Comparison of ENCODE assay signal across 23 cellular contexts in the genomic region with DNA sequence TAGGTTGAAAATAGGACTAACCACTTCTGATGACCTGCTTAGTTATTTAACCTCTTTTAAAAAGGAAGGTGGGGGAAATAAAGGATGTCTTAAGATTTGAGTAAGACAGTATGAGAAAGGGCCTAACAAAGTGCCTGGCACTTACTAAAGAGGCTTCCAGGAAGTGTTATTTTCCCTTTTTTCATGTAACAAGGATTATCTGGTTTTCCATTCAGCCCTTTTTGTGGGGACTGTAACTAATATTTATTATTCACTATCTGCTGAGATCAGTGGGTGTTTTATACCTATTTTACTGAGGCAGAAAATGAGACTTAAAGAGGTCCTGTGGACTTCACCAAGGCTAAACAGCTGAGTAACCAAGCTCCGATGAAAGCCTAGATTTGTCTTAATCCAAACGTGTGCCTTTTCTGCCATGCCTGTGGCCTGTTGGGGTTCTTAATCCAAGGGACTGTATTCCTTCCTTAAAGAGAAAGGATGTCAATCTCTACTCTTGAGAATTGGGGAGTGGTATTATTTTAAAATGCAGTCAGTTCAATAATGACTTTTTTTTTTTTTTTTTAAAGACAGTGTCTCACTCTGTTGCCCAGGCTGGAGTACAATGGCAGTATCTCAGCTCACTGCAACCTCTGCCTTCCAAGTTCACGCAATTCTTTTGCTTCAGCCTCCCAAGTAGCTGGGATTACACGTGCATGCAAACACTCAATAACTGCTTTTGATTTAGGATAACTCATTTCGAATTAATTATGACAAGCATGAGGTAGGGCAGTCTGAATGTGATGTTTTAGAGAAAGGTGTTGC. TPM values are rescaled to one million over a fixed set of nuclear protein-coding genes. Genes with fewer than 3 reads are reported as not detected.
DNase-seq lines count a peak whose midpoint lies in the region; ATAC-seq and TF ChIP-seq lines count a peak whose summit lies in the region.
"Had no signal": no experiment of that assay in that cellular context is flagged by ENCODE, and none has a peak within 500 bp of the region (broad histone marks: within the 10 kb centered on the region; RNA-seq: fewer than 3 reads in every experiment).

No MANE protein-coding gene starts in this region.

- H3F3A ChIP-seq in PC-9 (ENCODE audit: insufficient read depth, low read depth), result no peaks in the 10 kb centered on the region

- H3K9me2 ChIP-seq in PC-9 (ENCODE audit: insufficient read depth), result no peaks in the 10 kb centered on the region

- peaks cover 7% of the 10 kb centered on the region for H3K36me3 Mint-ChIP-seq in activated CD8-positive, alpha-beta T cell treated with anti-CD3 and anti-CD28 coated beads for 36 hours (ENCODE audit: low read depth)
- no peaks in the 10 kb centered on the region for H3K36me3 Mint-ChIP-seq in activated CD8-positive, alpha-beta T cell treated with anti-CD3 and anti-CD28 coated beads, Interleukin-2, amount 10 ng/mL, durations not matched to agents 7 days and 5 days (ENCODE audit: low read depth)
- H3K36me3 Mint-ChIP-seq in CD4-positive, alpha-beta memory T cell, result peaks cover 5 to 7% of the 10 kb centered on the region in 2 donors
- H3K36me3 Mint-ChIP-seq in glutamatergic neuron (ENCODE audit: unreplicated experiment) (no peaks in the 10 kb centered on the region), CD14-positive monocyte (peaks cover 6 to 7% of the 10 kb centered on the region in 2 donors)
- H3K36me3 Mint-ChIP-seq: IgD-negative memory B cell had no signal

- H2AFZ ChIP-seq in PC-9, result no peak overlapping the region

- H3K9me3 Mint-ChIP-seq in activated CD8-positive, alpha-beta T cell treated with anti-CD3 and anti-CD28 coated beads for 36 hours, result peaks cover 1% of the 10 kb centered on the region
- H3K9me3 Mint-ChIP-seq in activated CD8-positive, alpha-beta T cell treated with anti-CD3 and anti-CD28 coated beads, Interleukin-2, amount 10 ng/mL, durations not matched to agents 7 days and 5 days (ENCODE audit: insufficient read depth), result no peaks in the 10 kb centered on the region
- no peaks in the 10 kb centered on the region for H3K9me3 Mint-ChIP-seq in CD4-positive, alpha-beta memory T cell
- H3K9me3 Mint-ChIP-seq in glutamatergic neuron (ENCODE audit: unreplicated experiment) (peaks cover 5% of the 10 kb centered on the region), CD14-positive monocyte (peaks cover 0 to 9% (median 0%) of the 10 kb centered on the region in 7 donors)
- H3K9me3 Mint-ChIP-seq: IgD-negative memory B cell had no signal

- peaks cover 97% of the 10 kb centered on the region for H3K79me2 ChIP-seq in PC-9 (ENCODE audit: low read depth)

- no peaks in the 10 kb centered on the region for H3K36me3 ChIP-seq in CD4-positive, alpha-beta memory T cell (ENCODE audit: insufficient read depth, low read length)
- H3K36me3 ChIP-seq in PC-9 (ENCODE audit: low read depth) (no peaks in the 10 kb centered on the region), testis (ENCODE audit: low read depth, missing control alignments) (no peaks in the 10 kb centered on the region)
- H3K36me3 ChIP-seq: gastroesophageal sphincter, right lobe of liver, SJSA1, suprapubic skin, vagina had no signal

- H3K4me3 ChIP-seq in CD4-positive, alpha-beta memory T cell (ENCODE audit: low read length in 2 of 2), result no peak overlapping the region
- H3K4me3 ChIP-seq in PC-9 (no peak overlapping the region), testis (no peak overlapping the region)
- H3K4me3 ChIP-seq: A549, gastroesophageal sphincter, lung, right lobe of liver, SJSA1, suprapubic skin, vagina had no signal

- no peaks in the 10 kb centered on the region for H3K27me3 Mint-ChIP-seq in activated CD8-positive, alpha-beta T cell treated with anti-CD3 and anti-CD28 coated beads for 36 hours
- no peaks in the 10 kb centered on the region for H3K27me3 Mint-ChIP-seq in activated CD8-positive, alpha-beta T cell treated with anti-CD3 and anti-CD28 coated beads, Interleukin-2, amount 10 ng/mL, durations not matched to agents 7 days and 5 days (ENCODE audit: low read depth)
- no peaks in the 10 kb centered on the region for H3K27me3 Mint-ChIP-seq in CD4-positive, alpha-beta memory T cell
- H3K27me3 Mint-ChIP-seq in glutamatergic neuron (ENCODE audit: unreplicated experiment), result peaks cover 9% of the 10 kb centered on the region
- H3K27me3 Mint-ChIP-seq in CD14-positive monocyte (ENCODE audit: low read depth in 3 of 3), result peaks cover 9 to 15% (median 13%) of the 10 kb centered on the region in 3 donors
- H3K27me3 Mint-ChIP-seq: IgD-negative memory B cell had no signal

- no peak for TF ChIP-seq CTCF in activated CD8-positive, alpha-beta T cell treated with anti-CD3 and anti-CD28 coated beads for 36 hours (IDR thresholded peaks at IDR 0.05)
- TF ChIP-seq CTCF in PC-9 (conservative IDR thresholded peaks at IDR 0.05), result no peak
- TF ChIP-seq CTCF in glutamatergic neuron (IDR thresholded peaks at IDR 0.05; ENCODE audit: partially characterized antibody, unreplicated experiment), result no peak
- TF ChIP-seq CTCF in CD14-positive monocyte (IDR thresholded peaks at IDR 0.05), result no peak
- TF ChIP-seq CTCF in testis (IDR thresholded peaks at IDR 0.05), result no peak

- peaks cover 73% of the 10 kb centered on the region for H3K4me1 Mint-ChIP-seq in activated CD8-positive, alpha-beta T cell treated with anti-CD3 and anti-CD28 coated beads for 36 hours (ENCODE audit: low read depth)
- H3K4me1 Mint-ChIP-seq in activated CD8-positive, alpha-beta T cell treated with anti-CD3 and anti-CD28 coated beads, Interleukin-2, amount 10 ng/mL, durations not matched to agents 7 days and 5 days (ENCODE audit: low read depth), result peaks cover 41% of the 10 kb centered on the region
- peaks cover 56 to 90% (median 73%) of the 10 kb centered on the region in 4 donors for H3K4me1 Mint-ChIP-seq in CD4-positive, alpha-beta memory T cell
- H3K4me1 Mint-ChIP-seq in glutamatergic neuron (ENCODE audit: low read depth, unreplicated experiment) (peaks cover 19% of the 10 kb centered on the region), CD14-positive monocyte (peaks cover 34% of the 10 kb centered on the region)

- POLR2A ChIA-PET in activated CD8-positive, alpha-beta T cell treated with anti-CD3 and anti-CD28 coated beads for 36 hours (lab: Charles Lee), result interaction anchor here (0.7 kb wide), 1 partner anchor 1329 kb away, joined by 5 read pairs; no protein-coding TSS in a partner anchor
- POLR2A ChIA-PET in activated CD8-positive, alpha-beta T cell treated with anti-CD3 and anti-CD28 coated beads, Interleukin-2, amount 10 ng/mL, durations not matched to agents 7 days and 5 days (lab: Charles Lee), result no interaction called here
- POLR2A ChIA-PET in CD4-positive, alpha-beta memory T cell (lab: Charles Lee; ENCODE audit: partially characterized antibody), result no interaction called here
- POLR2A ChIA-PET in PC-9 (lab: Charles Lee; ENCODE audit: unreplicated experiment), result no interaction called here

- H3K27ac ChIP-seq in CD4-positive, alpha-beta memory T cell (ENCODE audit: low read depth, low read length), result no peak overlapping the region
- H3K27ac ChIP-seq in PC-9 (no peak overlapping the region), testis (peak overlapping the region in 1 of 2 donors; percentile 16)
- H3K27ac ChIP-seq: A549, gastroesophageal sphincter, right lobe of liver, SJSA1, suprapubic skin, vagina had no signal

- no peak overlapping the region for H3K4me3 Mint-ChIP-seq in activated CD8-positive, alpha-beta T cell treated with anti-CD3 and anti-CD28 coated beads for 36 hours
- no peak overlapping the region for H3K4me3 Mint-ChIP-seq in activated CD8-positive, alpha-beta T cell treated with anti-CD3 and anti-CD28 coated beads, Interleukin-2, amount 10 ng/mL, durations not matched to agents 7 days and 5 days
- peak overlapping the region in 6 of 8 donors; percentile 45 to 76 (median 70) for H3K4me3 Mint-ChIP-seq in CD4-positive, alpha-beta memory T cell
- peak overlapping the region; percentile 38 for H3K4me3 Mint-ChIP-seq in glutamatergic neuron (ENCODE audit: unreplicated experiment)
- no peak overlapping the region for H3K4me3 Mint-ChIP-seq in CD14-positive monocyte

- BruUV-seq in PC-9 (replicated peaks; lab: Mats Ljungman, UMichigan), result no TSS peak

- H4K20me1 ChIP-seq in PC-9 (ENCODE audit: insufficient read depth), result peaks cover 64% of the 10 kb centered on the region

- peaks cover 90% of the 10 kb centered on the region for H3K4me1 ChIP-seq in CD4-positive, alpha-beta memory T cell (ENCODE audit: insufficient read depth, low read length)
- peaks cover 17% of the 10 kb centered on the region for H3K4me1 ChIP-seq in PC-9 (replicated peaks; ENCODE audit: insufficient read depth)
- H3K4me1 ChIP-seq in testis, result peaks cover 7% of the 10 kb centered on the region

- H3K9me3 ChIP-seq in CD4-positive, alpha-beta memory T cell (ENCODE audit: control insufficient read depth in 1 of 2, low read length in 2 of 2), result no peaks in the 10 kb centered on the region
- H3K9me3 ChIP-seq in PC-9 (ENCODE audit: insufficient read depth, low read depth) (no peaks in the 10 kb centered on the region), testis (no peaks in the 10 kb centered on the region)
- H3K9me3 ChIP-seq: A549, gastroesophageal sphincter, right lobe of liver, SJSA1, suprapubic skin, vagina had no signal

- CTCF ChIA-PET in activated CD8-positive, alpha-beta T cell treated with anti-CD3 and anti-CD28 coated beads for 36 hours (lab: Charles Lee), result interaction anchor here (0.9 kb wide), 1 partner anchor 33 kb away, joined by 3 read pairs; no protein-coding TSS in a partner anchor
- CTCF ChIA-PET in activated CD8-positive, alpha-beta T cell treated with anti-CD3 and anti-CD28 coated beads, Interleukin-2, amount 10 ng/mL, durations not matched to agents 7 days and 5 days (lab: Charles Lee), result interaction anchor here (0.6 to 1.4 kb wide), 2 partner anchors 109 to 135 kb away, joined by 4 read pairs; no protein-coding TSS in a partner anchor
- CTCF ChIA-PET in CD4-positive, alpha-beta memory T cell (lab: Charles Lee; ENCODE audit: partially characterized antibody), result no interaction called here
- CTCF ChIA-PET in PC-9 (lab: Charles Lee), result interaction anchor here (0.7 kb wide), 1 partner anchor 100 kb away, joined by 3 read pairs; no protein-coding TSS in a partner anchor

- DNase-seq in activated CD8-positive, alpha-beta T cell treated with anti-CD3 and anti-CD28 coated beads for 36 hours, result no peak
- DNase-seq in activated CD8-positive, alpha-beta T cell treated with anti-CD3 and anti-CD28 coated beads, Interleukin-2, amount 10 ng/mL, durations not matched to agents 7 days and 5 days, result no peak
- DNase-seq in CD4-positive, alpha-beta memory T cell, result no peak
- DNase-seq in PC-9 (no peak), glutamatergic neuron (no peak), CD14-positive monocyte (ENCODE audit: low spot score) (no peak), activated gamma-delta T cell treated with Interleukin-2 at 50 U/mL for 16 hours (no peak), testis (no peak)
- DNase-seq: cerebellar nuclear complex, DMS 273 treated with DMSO at 0.1 percent for 48 hours, kidney, NCI-H1694, NCI-H2171 treated with DMSO at 0.1 percent for 48 hours, right lobe of liver, T-helper 2 cell had no signal

- WGBS in testis, 2 donors, result 57 to 66% methylated on average over 5 of the region's 5 CpGs

- ATAC-seq in activated CD8-positive, alpha-beta T cell treated with anti-CD3 and anti-CD28 coated beads for 36 hours, result no peak
- ATAC-seq in activated CD8-positive, alpha-beta T cell treated with anti-CD3 and anti-CD28 coated beads, Interleukin-2, amount 10 ng/mL, durations not matched to agents 7 days and 5 days, result no peak
- ATAC-seq: A549, esophagus mucosa, gastroesophageal sphincter, right lobe of liver had no signal

- intact Hi-C loops in activated CD8-positive, alpha-beta T cell treated with anti-CD3 and anti-CD28 coated beads for 36 hours (cut with micrococcal nuclease), result no loop called here
- intact Hi-C loops in CD4-positive, alpha-beta memory T cell (cut with micrococcal nuclease), result no loop called here
- intact Hi-C loops in PC-9 (cut with micrococcal nuclease; ENCODE audit: unreplicated experiment) (loop anchor here (10.0 kb wide), 1 partner anchor 218 kb away; no protein-coding TSS in a partner anchor), CD14-positive monocyte (cut with micrococcal nuclease) (loop anchor here in 1 of 2 donors (5.0 kb wide), 1 partner anchor 40 kb away; no protein-coding TSS in a partner anchor), testis (cut with DNase I; ENCODE audit: low total_unique reads) (no loop called here)

- no peaks in the 10 kb centered on the region for H3K27me3 ChIP-seq in CD4-positive, alpha-beta memory T cell (ENCODE audit: insufficient read depth, low read length)
- no peaks in the 10 kb centered on the region for H3K27me3 ChIP-seq in PC-9 (ENCODE audit: insufficient read depth, low read depth)
- no peaks in the 10 kb centered on the region for H3K27me3 ChIP-seq in testis
- H3K27me3 ChIP-seq: gastroesophageal sphincter, right lobe of liver, SJSA1, suprapubic skin, vagina had no signal

- no peak for TF ChIP-seq POLR2A in testis (IDR thresholded peaks at IDR 0.05)

- 0 out of 2 replicates have a peak overlapping the region, but pooled peaks have one; percentile 59 for H3K4me2 ChIP-seq in PC-9
- H3K4me2 ChIP-seq: A549 had no signal

- peak overlapping the region; percentile 59 for H3K27ac Mint-ChIP-seq in activated CD8-positive, alpha-beta T cell treated with anti-CD3 and anti-CD28 coated beads for 36 hours
- no peak overlapping the region for H3K27ac Mint-ChIP-seq in activated CD8-positive, alpha-beta T cell treated with anti-CD3 and anti-CD28 coated beads, Interleukin-2, amount 10 ng/mL, durations not matched to agents 7 days and 5 days
- peak overlapping the region in 1 of 7 donors; percentile 10 for H3K27ac Mint-ChIP-seq in CD4-positive, alpha-beta memory T cell
- H3K27ac Mint-ChIP-seq in glutamatergic neuron (ENCODE audit: unreplicated experiment) (no peak overlapping the region), CD14-positive monocyte (peak overlapping the region in 1 of 7 donors; percentile 9)
- H3K27ac Mint-ChIP-seq: IgD-negative memory B cell had no signal

RNA-seq across cellular contexts. Expression of gene JMY, which starts 6.5 kb away (rescaled TPM):
- total RNA-seq in activated CD8-positive, alpha-beta T cell treated with anti-CD3 and anti-CD28 coated beads for 36 hours, result 1 to 10 TPM; 6.1 to 6.3 TPM
- total RNA-seq in activated CD8-positive, alpha-beta T cell treated with anti-CD3 and anti-CD28 coated beads, Interleukin-2, amount 10 ng/mL, durations not matched to agents 7 days and 5 days, result 1 to 10 TPM; 2.1 TPM
- 10 to 100 TPM; 25.7 to 29.7 TPM for total RNA-seq in CD4-positive, alpha-beta memory T cell
- polyA plus RNA-seq in CD4-positive, alpha-beta memory T cell, result 1 to 10 TPM; 4.0 to 5.4 TPM
- total RNA-seq in PC-9 (2021) (9.9 and 11.7 TPM in 2 replicates), glutamatergic neuron (ENCODE audit: unreplicated experiment) (22.2 TPM), testis (10 to 100 TPM; 26.6 to 31.6 TPM)
- polyA plus RNA-seq in CD14-positive monocyte (1 to 10 TPM in 1 of 2 donors, under 1 TPM in 1; 0.60 to 1.1 TPM), testis (ENCODE audit: insufficient read depth, low read depth, low replicate concordance) (13.6 TPM)

Comparison
In these comparisons a context has a peak if more than half of its experiments do, and no peak if none do; other contexts are left out.
1. H3K4me3 Mint-ChIP-seq: peak in CD4-positive, alpha-beta memory T cell (6 of 8) and glutamatergic neuron (single experiment); none in activated CD8-positive, alpha-beta T cell treated with anti-CD3 and anti-CD28 coated beads for 36 hours (single experiment), activated CD8-positive, alpha-beta T cell treated with anti-CD3 and anti-CD28 coated beads, Interleukin-2, amount 10 ng/mL, durations not matched to agents 7 days and 5 days (single experiment) and CD14-positive monocyte (0 of 2).